Comparison of ENCODE assay signal across 26 cellular contexts in genomic region chr2:159735648-159736047, GRCh38. TPM values are rescaled to one million over a fixed set of nuclear protein-coding genes. Genes with fewer than 3 reads are reported as not detected.
A peak's percentile ranks its signal among the peaks of the same experiment; 100 is the strongest.
DNase-seq lines count a peak whose midpoint lies in the region; ATAC-seq, FAIRE-seq and TF ChIP-seq lines count a peak whose summit lies in the region.
"Had no signal": no experiment of that assay in that cellular context is flagged by ENCODE, and none has a peak within 500 bp of the region (broad histone marks: within the 10 kb centered on the region; RNA-seq: fewer than 3 reads in every experiment).

No MANE protein-coding gene starts in this region.

- H3K9me3 ChIP-seq in left ventricle myocardium inferior (replicated peaks): no peaks in the 10 kb centered on the region
- H3K9me3 ChIP-seq in IMR-90 (ENCODE audit: control insufficient read depth, insufficient read depth, low read length): no peaks in the 10 kb centered on the region
- peaks cover 5% of the 10 kb centered on the region for H3K9me3 ChIP-seq in trophoblast cell (ENCODE audit: insufficient read depth, low read depth, low read length)
- H3K9me3 ChIP-seq: spleen, thyroid gland had no signal

- no CpG with 5 or more reads among the region's 1 CpG for WGBS in IMR-90 (ENCODE audit: extremely low coverage in 2 of 2, insufficient read length in 1 of 2), 2 experiments
- WGBS in trophoblast cell (ENCODE audit: extremely low coverage, insufficient coverage, insufficient read length): no CpG with 5 or more reads among the region's 1 CpG

- dilution Hi-C loops in IMR-90 (cut with HindIII; ENCODE audit: low sequenced_read_pairs, unreplicated experiment): no loop called here

- TF ChIP-seq POLR2A in IMR-90 (IDR thresholded peaks at IDR 0.05; ENCODE audit: low read depth, low read length): no peak

- H3K79me2 ChIP-seq in trophoblast cell (ENCODE audit: control insufficient read depth, insufficient read depth, low read length, poor library complexity): no peaks in the 10 kb centered on the region

- H3K4ac ChIP-seq in IMR-90 (ENCODE audit: low read depth, low read length) (peak overlapping the region; percentile 40; the same call in 1 of the 2 replicates), trophoblast cell (ENCODE audit: low read depth, low read length) (no peak overlapping the region)

- no peak for DNase-seq in left ventricle myocardium inferior
- no peak for DNase-seq in Right ventricle myocardium inferior (ENCODE audit: missing footprints)
- DNase-seq in IMR-90: no peak
- peak; percentile 91 for DNase-seq in bronchial epithelial cell (ENCODE audit: low read depth)
- no peak for DNase-seq in trophoblast cell
- no peak for DNase-seq in urothelium cell line (ENCODE audit: low spot score)
- no peak for DNase-seq in stimulated activated effector memory CD8-positive, alpha-beta T cell treated with anti-CD3 and anti-CD28 coated beads, Interleukin-12 subunit alpha, Interleukin-12 subunit beta, amount 100 ng/mL, for 72 hours (ENCODE audit: low spot score in 2 of 2)
- DNase-seq: activated CD4-positive, alpha-beta T cell treated with anti-CD3 and anti-CD28 coated beads, Interleukin-2, amount 10 ng/mL, durations not matched to agents 7 days and 5 days; C1 segment of cervical spinal cord; Calu3; DND-41; left cardiac atrium; mesendoderm; NCI-H1048; NCI-H1694 treated with DMSO at 0.1 percent for 48 hours; NCI-H2171 treated with DMSO at 0.1 percent for 48 hours; NCI-H69; retina; spleen; stimulated activated CD4-positive, alpha-beta T cell treated with anti-CD3 and anti-CD28 coated beads, Interleukin-2, amount 100 ng/mL, for 48 hours; stimulated activated naive CD4-positive, alpha-beta T cell; thyroid gland had no signal

- TF ChIP-seq CTCF in left ventricle myocardium inferior (IDR thresholded peaks at IDR 0.05; ENCODE audit: borderline replicate concordance): no peak
- no peak for TF ChIP-seq CTCF in IMR-90 (conservative IDR thresholded peaks at IDR 0.05; ENCODE audit: low read depth, low read length)
- no peak for TF ChIP-seq CTCF in bronchial epithelial cell (IDR thresholded peaks at IDR 0.05; ENCODE audit: insufficient read depth, low read length, severe bottlenecking)

- TF ChIP-seq RAD21 in IMR-90 (IDR thresholded peaks at IDR 0.05; ENCODE audit: low read length): no peak

- no peak overlapping the region for H4K5ac ChIP-seq in IMR-90 (ENCODE audit: low read depth, low read length)

- H3K36me3 ChIP-seq in left ventricle myocardium inferior (peaks cover 64% of the 10 kb centered on the region), IMR-90 (ENCODE audit: control insufficient read depth, insufficient read depth, low read length) (peaks cover 45% of the 10 kb centered on the region), bronchial epithelial cell (ENCODE audit: control insufficient read depth, insufficient read depth, low read length) (peaks cover 26% of the 10 kb centered on the region), trophoblast cell (ENCODE audit: control insufficient read depth in 1 of 2, insufficient read depth in 2 of 2, low read length in 2 of 2) (peaks cover 36 to 45% of the 10 kb centered on the region in 2 experiments)

- H3K4me3 ChIP-seq in left ventricle myocardium inferior: no peak overlapping the region
- H3K4me3 ChIP-seq in IMR-90 (ENCODE audit: insufficient read depth, low read depth, low read length): no peak overlapping the region
- H3K4me3 ChIP-seq in bronchial epithelial cell (ENCODE audit: low read depth, low read length): no peak overlapping the region
- H3K4me3 ChIP-seq in trophoblast cell (ENCODE audit: low read depth, low read length): no peak overlapping the region
- H3K4me3 ChIP-seq: coronary artery, spleen, thyroid gland had no signal

- H3K4me2 ChIP-seq in IMR-90 (ENCODE audit: low read depth, low read length): peak overlapping the region; percentile 23; the same call in 1 of the 2 replicates
- H3K4me2 ChIP-seq in trophoblast cell (ENCODE audit: low read length): no peak overlapping the region

- peak overlapping the region; percentile 56; the same call in 1 of the 2 replicates for H3K23ac ChIP-seq in IMR-90 (ENCODE audit: low read depth, low read length)
- no peak overlapping the region for H3K23ac ChIP-seq in trophoblast cell (ENCODE audit: low read length)

- no peak overlapping the region for H2BK12ac ChIP-seq in trophoblast cell (ENCODE audit: low read length)

- no TSS peak for BruUV-seq in IMR-90 (replicated peaks; lab: Mats Ljungman, UMichigan)

- H3K18ac ChIP-seq in IMR-90 (ENCODE audit: low read depth, low read length): no peak overlapping the region
- peak overlapping the region; percentile 11 for H3K18ac ChIP-seq in trophoblast cell (ENCODE audit: low read length)

- H3K9me3 Mint-ChIP-seq in stimulated activated effector memory CD8-positive, alpha-beta T cell treated with anti-CD3 and anti-CD28 coated beads, Interleukin-12 subunit alpha, Interleukin-12 subunit beta, amount 100 ng/mL, for 72 hours: no peaks in the 10 kb centered on the region
- H3K9me3 Mint-ChIP-seq: activated CD4-positive, alpha-beta T cell treated with anti-CD3 and anti-CD28 coated beads, Interleukin-2, amount 10 ng/mL, durations not matched to agents 7 days and 5 days; T-helper 1 cell treated with Interleukin-12 subunit alpha and Interleukin-12 subunit beta and Interleukin-4 antibody, amounts not matched to agents 30 μg/mL and 1 μg/mL, for 36 hours had no signal

- H3K14ac ChIP-seq in IMR-90 (replicated peaks; ENCODE audit: low read depth, low read length): peak overlapping the region; percentile 72; the same call in 1 of the 2 replicates
- no peak overlapping the region for H3K14ac ChIP-seq in trophoblast cell (ENCODE audit: low read length)

- H3K9me1 ChIP-seq in IMR-90 (ENCODE audit: insufficient read depth, low read length): peaks cover 24% of the 10 kb centered on the region

- peaks cover 98% of the 10 kb centered on the region for H3K36me3 Mint-ChIP-seq in stimulated activated effector memory CD8-positive, alpha-beta T cell treated with anti-CD3 and anti-CD28 coated beads, Interleukin-12 subunit alpha, Interleukin-12 subunit beta, amount 100 ng/mL, for 72 hours

- POLR2A ChIA-PET in IMR-90 (lab: Charles Lee; ENCODE audit: unreplicated experiment): no interaction called here

- H3K27me3 ChIP-seq in left ventricle myocardium inferior (ENCODE audit: low read depth) (no peaks in the 10 kb centered on the region), IMR-90 (ENCODE audit: control insufficient read depth, insufficient read depth, low read length) (no peaks in the 10 kb centered on the region), bronchial epithelial cell (ENCODE audit: control insufficient read depth, insufficient read depth, low read length) (no peaks in the 10 kb centered on the region), trophoblast cell (ENCODE audit: insufficient read depth, low read length) (no peaks in the 10 kb centered on the region)
- H3K27me3 ChIP-seq: spleen, thyroid gland had no signal

- H4K12ac ChIP-seq in trophoblast cell (ENCODE audit: low read depth, low read length): no peak overlapping the region

- H4K8ac ChIP-seq in IMR-90 (ENCODE audit: low read depth in 2 of 2, low read length in 2 of 2) (0 out of 4 replicates have a peak overlapping the region, but pooled peaks of 1 of the 2 experiments have one; percentile 11), trophoblast cell (ENCODE audit: low read depth, low read length) (no peak overlapping the region)

- CTCF ChIA-PET in IMR-90 (lab: Yijun Ruan, JAX): interaction anchor here (0.8 kb wide), 1 partner anchor 25 kb away, joined by 3 read pairs; no protein-coding TSS in a partner anchor

- H2BK5ac ChIP-seq in IMR-90 (ENCODE audit: low read depth, low read length, poor library complexity, severe bottlenecking): peak overlapping the region; percentile 83
- H2BK5ac ChIP-seq in trophoblast cell (ENCODE audit: low read depth, low read length, poor library complexity): no peak overlapping the region

- no peak overlapping the region for H2AFZ ChIP-seq in IMR-90 (replicated peaks; ENCODE audit: low read length, poor library complexity)
- no peak overlapping the region for H2AFZ ChIP-seq in trophoblast cell (ENCODE audit: insufficient read depth, low read length, poor library complexity)

- in situ Hi-C loops in IMR-90 (cut with MboI; ENCODE audit: low sequenced_read_pairs): no loop called here

- H3K4me3 Mint-ChIP-seq in stimulated activated effector memory CD8-positive, alpha-beta T cell treated with anti-CD3 and anti-CD28 coated beads, Interleukin-12 subunit alpha, Interleukin-12 subunit beta, amount 100 ng/mL, for 72 hours: no peak overlapping the region
- H3K4me3 Mint-ChIP-seq: activated CD4-positive, alpha-beta T cell treated with anti-CD3 and anti-CD28 coated beads, Interleukin-2, amount 10 ng/mL, durations not matched to agents 7 days and 5 days; T-helper 1 cell treated with Interleukin-12 subunit alpha and Interleukin-12 subunit beta and Interleukin-4 antibody, amounts not matched to agents 30 μg/mL and 1 μg/mL, for 36 hours had no signal

- peak overlapping the region; percentile 66 for H2AK9ac ChIP-seq in IMR-90 (replicated peaks; ENCODE audit: low read depth, low read length, poor library complexity)

- peaks cover 32% of the 10 kb centered on the region for H3K4me1 Mint-ChIP-seq in stimulated activated effector memory CD8-positive, alpha-beta T cell treated with anti-CD3 and anti-CD28 coated beads, Interleukin-12 subunit alpha, Interleukin-12 subunit beta, amount 100 ng/mL, for 72 hours

- no peak overlapping the region for H3K27ac Mint-ChIP-seq in stimulated activated effector memory CD8-positive, alpha-beta T cell treated with anti-CD3 and anti-CD28 coated beads, Interleukin-12 subunit alpha, Interleukin-12 subunit beta, amount 100 ng/mL, for 72 hours
- H3K27ac Mint-ChIP-seq: activated CD4-positive, alpha-beta T cell treated with anti-CD3 and anti-CD28 coated beads, Interleukin-2, amount 10 ng/mL, durations not matched to agents 7 days and 5 days; T-helper 1 cell treated with Interleukin-12 subunit alpha and Interleukin-12 subunit beta and Interleukin-4 antibody, amounts not matched to agents 30 μg/mL and 1 μg/mL, for 36 hours had no signal

- intact Hi-C loops in left ventricle myocardium inferior (cut with micrococcal nuclease): no loop called here
- intact Hi-C loops in Right ventricle myocardium inferior (cut with DNase I): no loop called here
- intact Hi-C loops in IMR-90 (cut with micrococcal nuclease): no loop called here

- H2BK20ac ChIP-seq in IMR-90 (ENCODE audit: low read depth, low read length): no peak overlapping the region

- H3K27ac ChIP-seq in left ventricle myocardium inferior (replicated peaks): peak overlapping the region; percentile 6
- H3K27ac ChIP-seq in IMR-90 (ENCODE audit: insufficient read depth, low read length): peak overlapping the region; percentile 66; the same call in 1 of the 2 replicates
- H3K27ac ChIP-seq in trophoblast cell (ENCODE audit: low read depth, low read length): no peak overlapping the region
- H3K27ac ChIP-seq: coronary artery, HL-60, thyroid gland had no signal

- H3K9ac ChIP-seq in IMR-90 (ENCODE audit: low read depth, low read length) (no peak overlapping the region), trophoblast cell (ENCODE audit: low read length) (no peak overlapping the region)

- FAIRE-seq in bronchial epithelial cell (lab: Jason Lieb, UNC): no peak
- FAIRE-seq in urothelium cell line (lab: Jason Lieb, UNC): no peak

- H2BK120ac ChIP-seq in IMR-90 (ENCODE audit: low read depth, low read length) (no peak overlapping the region), trophoblast cell (ENCODE audit: insufficient read depth, low read length, poor library complexity) (no peak overlapping the region)

- H2BK15ac ChIP-seq in IMR-90 (ENCODE audit: low read depth, low read length): no peak overlapping the region

- no peak overlapping the region; the same call in 1 of the 2 replicates for H3K56ac ChIP-seq in IMR-90 (ENCODE audit: extremely low read depth, insufficient read depth, low read length)

- H4K91ac ChIP-seq in IMR-90 (ENCODE audit: insufficient read depth, low read depth, low read length): no peak overlapping the region
- H4K91ac ChIP-seq in trophoblast cell (ENCODE audit: low read depth, low read length): no peak overlapping the region

- ATAC-seq in Right ventricle myocardium inferior (no peak), IMR-90 (ENCODE audit: low read depth) (no peak), GM21367 (IDR thresholded peaks at IDR 0.05; ENCODE audit: unreplicated experiment) (no peak)
- no peak for ATAC-seq in stimulated activated effector memory CD8-positive, alpha-beta T cell treated with anti-CD3 and anti-CD28 coated beads, Interleukin-12 subunit alpha, Interleukin-12 subunit beta, amount 100 ng/mL, for 72 hours
- ATAC-seq: left cardiac atrium had no signal

- H3K4me1 ChIP-seq in left ventricle myocardium inferior (peaks cover 50% of the 10 kb centered on the region), IMR-90 (ENCODE audit: control insufficient read depth, insufficient read depth, low read length) (no peaks in the 10 kb centered on the region; the same call in 1 of the 2 replicates), trophoblast cell (ENCODE audit: control insufficient read depth in 1 of 2, insufficient read depth in 2 of 2, low read length in 2 of 2) (no peaks in the 10 kb centered on the region)
- H3K4me1 ChIP-seq: thyroid gland had no signal

- H2AK5ac ChIP-seq in IMR-90 (ENCODE audit: low read depth, low read length) (peak overlapping the region; percentile 14; the same call in 1 of the 2 replicates), trophoblast cell (ENCODE audit: low read length) (no peak overlapping the region)

- peaks cover 73% of the 10 kb centered on the region for H4K20me1 ChIP-seq in IMR-90 (ENCODE audit: insufficient read depth, low read length)

- H3K79me1 ChIP-seq in IMR-90 (ENCODE audit: low read depth in 1 of 2, low read length in 2 of 2) (peaks cover 34 to 56% of the 10 kb centered on the region in 2 experiments), trophoblast cell (ENCODE audit: low read length) (no peaks in the 10 kb centered on the region)

RNA-seq across cellular contexts. Expression of gene MARCHF7, which starts 23.3 kb away (rescaled TPM):
- total RNA-seq in left ventricle myocardium inferior (75.1 TPM), Right ventricle myocardium inferior (79.3 TPM), IMR-90 (2012; rRNA removed) (193 and 212 TPM in 2 replicates), bronchial epithelial cell (81.5 and 103 TPM in 2 replicates)
- polyA plus RNA-seq in IMR-90 (2012; rRNA removed): 39.1 and 59.1 TPM in 2 replicates
- polyA plus RNA-seq in IMR-90 (2012; cell fraction: cytosol; rRNA removed): 9.6 and 13.8 TPM in 2 replicates
- 9.7 and 49.9 TPM in 2 replicates for polyA plus RNA-seq in IMR-90 (2012; cell fraction: nucleus; rRNA removed; ENCODE audit: low replicate concordance)
- 97.9 and 101 TPM in 2 replicates for polyA plus RNA-seq in trophoblast cell (2013)
